In the genomic region with DNA sequence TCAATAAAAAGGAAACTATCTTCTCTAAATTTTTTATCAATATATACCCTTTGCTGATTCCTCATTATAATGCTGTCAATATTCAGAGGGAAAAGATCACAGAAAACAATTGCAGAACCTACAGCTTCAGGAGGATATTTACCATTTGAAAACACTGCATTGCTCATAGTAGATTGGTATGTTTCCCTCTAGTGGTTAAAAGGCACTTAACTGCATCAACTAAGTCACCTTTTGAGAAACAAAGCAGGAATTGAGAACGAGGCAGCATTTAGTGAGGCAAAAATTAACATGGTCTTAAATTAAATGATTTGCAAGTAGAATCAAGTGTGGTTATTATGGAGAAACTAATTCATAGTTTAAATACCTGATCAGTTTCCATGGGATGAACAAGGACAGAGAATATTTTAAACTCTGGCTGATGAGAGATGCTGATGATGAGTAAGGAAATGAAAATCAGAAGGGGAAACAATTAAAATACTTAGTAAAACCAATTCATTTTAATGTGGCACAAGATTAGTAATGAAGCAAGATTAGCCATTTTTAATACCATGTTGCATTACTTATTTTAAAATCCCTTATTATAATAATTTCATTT, we compare ENCODE assay signal across 8 cellular contexts.
DNase-seq lines count a peak whose midpoint lies in the region; ATAC-seq and TF ChIP-seq lines count a peak whose summit lies in the region.

No MANE protein-coding gene starts in this region.

- H3K9me3 Mint-ChIP-seq in endothelial cell (ENCODE audit: unreplicated experiment) = no peaks in the 10 kb centered on the region

- no peaks in the 10 kb centered on the region for H3K27me3 Mint-ChIP-seq in endothelial cell (ENCODE audit: unreplicated experiment)

- no peak overlapping the region for H3K4me3 Mint-ChIP-seq in endothelial cell (ENCODE audit: unreplicated experiment)

- ATAC-seq in HG03159 (IDR thresholded peaks at IDR 0.05; ENCODE audit: unreplicated experiment) (peak; percentile 84), HG03442 (IDR thresholded peaks at IDR 0.05; ENCODE audit: unreplicated experiment) (no peak), HG02759 (IDR thresholded peaks at IDR 0.05; ENCODE audit: unreplicated experiment) (no peak)

- no peaks in the 10 kb centered on the region for H3K4me1 Mint-ChIP-seq in endothelial cell (ENCODE audit: unreplicated experiment)

- no peaks in the 10 kb centered on the region for H3K27me3 ChIP-seq in GM06990 (replicated peaks; ENCODE audit: control insufficient read depth, insufficient read depth, low read length)

- peak; percentile 47 for TF ChIP-seq CTCF in GM06990 (IDR thresholded peaks at IDR 0.05; ENCODE audit: insufficient read depth, low read length, poor library complexity, severe bottlenecking)
- TF ChIP-seq CTCF in endothelial cell (IDR thresholded peaks at IDR 0.05; ENCODE audit: unreplicated experiment) = peak; percentile 52

- H3K36me3 ChIP-seq in GM06990 (ENCODE audit: control insufficient read depth, insufficient read depth, low read length) = no peaks in the 10 kb centered on the region

- H3K36me3 Mint-ChIP-seq in endothelial cell (ENCODE audit: low read depth, unreplicated experiment) = no peaks in the 10 kb centered on the region

- H3K27ac Mint-ChIP-seq in endothelial cell (ENCODE audit: unreplicated experiment) = no peak overlapping the region

- no peak overlapping the region for H3K4me3 ChIP-seq in GM06990 (replicated peaks; ENCODE audit: low read depth, low read length)

- no peak for DNase-seq in GM06990 (ENCODE audit: extremely low read depth, insufficient read length)
- peak; percentile 81 for DNase-seq in NCI-H748 treated with DMSO at 0.1 percent for 48 hours (lab: John Stamatoyannopoulos, UW)
- DNase-seq in endothelial cell (ENCODE audit: low spot score) = no peak
- peak; percentile 2 for DNase-seq in smooth muscle cell of the brain vasculature (ENCODE audit: low read depth, low spot score)
- no peak for DNase-seq in dedifferentiated amniotic fluid mesenchymal stem cell (ENCODE audit: extremely low spot score)

Comparison
In these comparisons a context has a peak if more than half of its experiments do, and no peak if none do; other contexts are left out.
1. DNase-seq: peak in NCI-H748 treated with DMSO at 0.1 percent for 48 hours (single experiment) and smooth muscle cell of the brain vasculature (single experiment); none in GM06990 (single experiment), endothelial cell (single experiment) and dedifferentiated amniotic fluid mesenchymal stem cell (single experiment).